Comparison of ENCODE assay signal across 14 cellular contexts in the genomic region with DNA sequence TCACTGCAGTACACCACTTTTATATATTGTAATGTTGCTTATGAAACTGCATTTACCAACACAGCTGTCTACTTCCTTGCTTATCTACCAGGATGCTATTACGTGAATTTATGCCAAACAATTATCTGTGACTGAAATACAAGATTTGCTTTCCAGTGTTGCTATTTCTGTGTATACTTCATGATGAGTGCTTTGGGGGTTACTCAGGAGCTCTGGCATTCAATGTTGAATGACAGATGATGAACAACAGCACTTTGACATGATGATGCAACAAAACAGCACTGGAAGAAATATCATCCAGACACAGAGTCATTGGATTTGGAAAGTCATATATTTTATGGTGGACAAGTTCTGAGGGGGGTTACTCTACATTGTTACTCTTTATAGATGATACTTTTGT.
"Had no signal": no experiment of that assay in that cellular context is flagged by ENCODE, and none has a peak within 500 bp of the region (broad histone marks: within the 10 kb centered on the region; RNA-seq: fewer than 3 reads in every experiment).

No MANE protein-coding gene starts in this region.

- H3K4me3 ChIP-seq: coronary artery, tibial artery, uterus had no signal

- H2AFZ ChIP-seq: parathyroid adenoma had no signal

- H3K4me1 ChIP-seq: parathyroid adenoma, tibial artery, uterus had no signal

- H3K27ac ChIP-seq: coronary artery, parathyroid adenoma, tibial artery, uterus, VCaP had no signal

- H3K79me2 ChIP-seq: parathyroid adenoma had no signal

- ATAC-seq: activated CD8-positive, alpha-beta T cell treated with anti-CD3 and anti-CD28 coated beads, Interleukin-2, amount 10 ng/mL, durations not matched to agents 7 days and 5 days; stimulated activated effector memory CD8-positive, alpha-beta T cell treated with anti-CD3 and anti-CD28 coated beads, Interleukin-12 subunit alpha, Interleukin-12 subunit beta, amount 100 ng/mL, for 72 hours had no signal

- H3K27me3 ChIP-seq: tibial artery, uterus had no signal

- H3K9me3 ChIP-seq: tibial artery, uterus had no signal

- H3K36me3 ChIP-seq: tibial artery, uterus had no signal

- H3K9ac ChIP-seq: parathyroid adenoma had no signal

- DNase-seq: activated CD8-positive, alpha-beta T cell treated with anti-CD3 and anti-CD28 coated beads, Interleukin-2, amount 10 ng/mL, durations not matched to agents 7 days and 5 days; activated naive CD4-positive, alpha-beta T cell; central memory CD4-positive, alpha-beta T cell; effector CD8-positive, alpha-beta T cell; mesendoderm; retina; small intestine; T1000; tibial artery; uterus had no signal
